11 cellular contexts compared by ENCODE assay signal in genomic region chrX:120486786-120487185, GRCh38. TPM values are rescaled to one million over a fixed set of nuclear protein-coding genes. Genes with fewer than 3 reads are reported as not detected.
A peak's percentile ranks its signal among the peaks of the same experiment; 100 is the strongest.
DNase-seq lines count a peak whose midpoint lies in the region; TF ChIP-seq lines count a peak whose summit lies in the region.
"Had no signal": no experiment of that assay in that cellular context is flagged by ENCODE, and none has a peak within 500 bp of the region (broad histone marks: within the 10 kb centered on the region; RNA-seq: fewer than 3 reads in every experiment).

No MANE protein-coding gene starts in this region.

- no peak overlapping the region for H3K27ac Mint-ChIP-seq in activated naive CD8-positive, alpha-beta T cell treated with anti-CD3 and anti-CD28 coated beads for 36 hours
- peak overlapping the region; percentile 64 to 98 (median 65) for H3K27ac Mint-ChIP-seq in nephron
- H3K27ac Mint-ChIP-seq: H9 had no signal

- TF ChIP-seq CTCF in nephron (IDR thresholded peaks at IDR 0.05; ENCODE audit: unreplicated experiment in 3 of 3), result no peak
- TF ChIP-seq CTCF in ascending aorta (IDR thresholded peaks at IDR 0.05), result no peak

- H3K27ac ChIP-seq in BLaER1 (no peak overlapping the region), ascending aorta (no peak overlapping the region)

- intact Hi-C loops in ascending aorta (cut with DNase I), result loop anchor here (1.0 to 10.0 kb wide), 3 partner anchors 17 to 138 kb away; partner anchors contain the start of genes CUL4B and LAMP2

- H3K36me3 ChIP-seq in BLaER1 (no peaks in the 10 kb centered on the region), ascending aorta (no peaks in the 10 kb centered on the region)
- H3K36me3 ChIP-seq: neutrophil had no signal

- peaks cover 11% of the 10 kb centered on the region for H3K4me1 Mint-ChIP-seq in activated naive CD8-positive, alpha-beta T cell treated with anti-CD3 and anti-CD28 coated beads for 36 hours
- no peaks in the 10 kb centered on the region for H3K4me1 Mint-ChIP-seq in nephron
- H3K4me1 Mint-ChIP-seq: H9 had no signal

- H3K9me3 ChIP-seq in BLaER1 (no peaks in the 10 kb centered on the region), ascending aorta (no peaks in the 10 kb centered on the region)
- H3K9me3 ChIP-seq: neutrophil had no signal

- DNase-seq in HuH-7 (ENCODE audit: low spot score), result peak; percentile 38
- no peak for DNase-seq in activated naive CD8-positive, alpha-beta T cell treated with anti-CD3 and anti-CD28 coated beads for 36 hours
- no peak for DNase-seq in ascending aorta (ENCODE audit: low spot score in 2 of 2)
- DNase-seq in SKM-1 (lab: John Stamatoyannopoulos, UW; ENCODE audit: unreplicated experiment), result no peak
- no peak for DNase-seq in foreskin melanocyte
- DNase-seq in activated CD4-positive, alpha-beta T cell treated with anti-CD3 and anti-CD28 coated beads, Interleukin-2, amount 50 U/mL, for 4 hours, result no peak
- DNase-seq: cortex of kidney had no signal

- H3K4me3 ChIP-seq in BLaER1 (no peak overlapping the region), ascending aorta (no peak overlapping the region)

- peaks cover 7% of the 10 kb centered on the region; the same call in 1 of the 2 replicates for H3K4me1 ChIP-seq in BLaER1
- no peaks in the 10 kb centered on the region for H3K4me1 ChIP-seq in ascending aorta

- no peak overlapping the region for H3K9ac ChIP-seq in BLaER1

- no peaks in the 10 kb centered on the region for H3K27me3 Mint-ChIP-seq in activated naive CD8-positive, alpha-beta T cell treated with anti-CD3 and anti-CD28 coated beads for 36 hours
- no peaks in the 10 kb centered on the region for H3K27me3 Mint-ChIP-seq in nephron (ENCODE audit: low read depth)

- H4K20me1 ChIP-seq in BLaER1, result no peaks in the 10 kb centered on the region

- no peaks in the 10 kb centered on the region for H3K36me3 Mint-ChIP-seq in activated naive CD8-positive, alpha-beta T cell treated with anti-CD3 and anti-CD28 coated beads for 36 hours
- H3K36me3 Mint-ChIP-seq in nephron (ENCODE audit: low read depth), result no peaks in the 10 kb centered on the region

- peaks cover 1% of the 10 kb centered on the region for H3K9me3 Mint-ChIP-seq in activated naive CD8-positive, alpha-beta T cell treated with anti-CD3 and anti-CD28 coated beads for 36 hours
- peaks cover 15% of the 10 kb centered on the region for H3K9me3 Mint-ChIP-seq in nephron

- H3K27me3 ChIP-seq in BLaER1 (no peaks in the 10 kb centered on the region), ascending aorta (no peaks in the 10 kb centered on the region)
- H3K27me3 ChIP-seq: neutrophil had no signal

- peak overlapping the region; percentile 18 for H3K4me3 Mint-ChIP-seq in activated naive CD8-positive, alpha-beta T cell treated with anti-CD3 and anti-CD28 coated beads for 36 hours
- peak overlapping the region; percentile 39 to 50 (median 42) for H3K4me3 Mint-ChIP-seq in nephron

- H3K4me2 ChIP-seq in BLaER1, result peak overlapping the region; percentile 53; the same call in 1 of the 2 replicates

RNA-seq across cellular contexts. Expression of gene LAMP2, which starts 17.7 kb away (rescaled TPM):
- total RNA-seq in activated naive CD8-positive, alpha-beta T cell treated with anti-CD3 and anti-CD28 coated beads for 36 hours, result 10 to 100 TPM; 30.3 to 31.4 TPM
- total RNA-seq in ascending aorta, result 60.1 TPM
